8 cellular contexts compared by ENCODE assay signal in genomic region chr7:143289421-143289820, GRCh38. TPM values are rescaled to one million over a fixed set of nuclear protein-coding genes. Genes with fewer than 3 reads are reported as not detected.
DNase-seq lines count a peak whose midpoint lies in the region; ATAC-seq, FAIRE-seq and TF ChIP-seq lines count a peak whose summit lies in the region.

No MANE protein-coding gene starts in this region.

- H3K27me3 ChIP-seq in BLaER1: no peaks in the 10 kb centered on the region
- no peaks in the 10 kb centered on the region for H3K27me3 ChIP-seq in GM12878 (replicated peaks in 1 of 2; ENCODE audit: control insufficient read depth in 2 of 2, insufficient read depth in 2 of 2, low read length in 1 of 2)

- TF ChIP-seq CTCF in GM12878 (IDR thresholded peaks at IDR 0.05 in 2 of 3, conservative IDR thresholded peaks at IDR 0.05 in 1 of 3; ENCODE audit: control insufficient read depth in 2 of 3, extremely low read depth in 1 of 3, insufficient read depth in 1 of 3, low read depth in 3 of 3, low read length in 3 of 3): no peak

- H4K20me1 ChIP-seq in BLaER1 (peaks cover 53% of the 10 kb centered on the region), GM12878 (ENCODE audit: control insufficient read depth, insufficient read depth) (no peaks in the 10 kb centered on the region)

- intact Hi-C loops in GM12878 (cut with micrococcal nuclease; ENCODE audit: unreplicated experiment): loop anchor here (2.0 kb wide), 2 partner anchors 27 to 91 kb away; partner anchors contain the start of genes GSTK1 and ZYX

- H2AFZ ChIP-seq in GM12878 (ENCODE audit: control insufficient read depth, low read depth, low read length): peak overlapping the region; percentile 2; the same call in 1 of the 2 replicates

- DNase-seq in Jurkat, Clone E6-1 (ENCODE audit: low read depth, low spot score): no peak
- DNase-seq in GM12878 (ENCODE audit: low read depth, low spot score) (no peak), myocyte (ENCODE audit: low read depth) (peak; percentile 9), AG20443 (ENCODE audit: low spot score) (no peak)
- no peak for DNase-seq in stimulated activated CD4-positive, alpha-beta T cell treated with anti-CD3 and anti-CD28 coated beads, Interleukin-4, amount 100 ng/mL, for 24 hours

- no peak for TF ChIP-seq EP300 in GM12878 (IDR thresholded peaks at IDR 0.05; ENCODE audit: borderline replicate concordance in 1 of 2, control insufficient read depth in 1 of 2, low read depth in 2 of 2, low read length in 2 of 2)

- 0 out of 3 replicates have a peak, but pooled peaks have one; percentile 2 for ATAC-seq in GM12878
- ATAC-seq in HG02623 (IDR thresholded peaks at IDR 0.05; ENCODE audit: unreplicated experiment): no peak
- ATAC-seq in HG03159 (IDR thresholded peaks at IDR 0.05; ENCODE audit: unreplicated experiment): no peak

- H3K4me2 ChIP-seq in BLaER1 (peak overlapping the region; percentile 92), GM12878 (ENCODE audit: control insufficient read depth, insufficient read depth) (peak overlapping the region; percentile 85)

- H3K27ac ChIP-seq in BLaER1 (peak overlapping the region; percentile 99), GM12878 (ENCODE audit: control insufficient read depth, insufficient read depth) (peak overlapping the region; percentile 92)

- H3K4me3 ChIP-seq in BLaER1: peak overlapping the region; percentile 95
- peak overlapping the region; percentile 97 for H3K4me3 ChIP-seq in Jurkat, Clone E6-1 (ENCODE audit: low read length)
- H3K4me3 ChIP-seq in GM12878: peak overlapping the region; percentile 78

- no peak for TF ChIP-seq RAD21 in GM12878 (IDR thresholded peaks at IDR 0.05; ENCODE audit: insufficient read depth, low read depth, low read length)

- SMC1A ChIA-PET in GM12878 (lab: Charles Lee; ENCODE audit: uncharacterized antibody, unreplicated experiment): interaction anchor here (0.6 to 1.8 kb wide), 8 partner anchors 19 to 125 kb away, joined by 3 to 7 read pairs (median 4); partner anchors contain the start of gene GSTK1

- POLR2A ChIA-PET in GM12878 (lab: Charles Lee): interaction anchor here (1.1 kb wide), 2 partner anchors 10 to 26 kb away, joined by 3 to 5 read pairs; partner anchors contain the start of gene GSTK1

- no peak for FAIRE-seq in GM12878 (lab: Jason Lieb, UNC)

- H3K9ac ChIP-seq in BLaER1: peak overlapping the region; percentile 98
- peak overlapping the region; percentile 85 for H3K9ac ChIP-seq in GM12878 (ENCODE audit: control insufficient read depth, insufficient read depth, low read length)

- in situ Hi-C loops in GM12878 (cut with MboI): no loop called here

- CTCF ChIA-PET in GM12878 (lab: Yijun Ruan, JAX): interaction anchor here (0.8 to 2.9 kb wide), 5 partner anchors 9 to 49 kb away, joined by 3 to 17 read pairs (median 3); no protein-coding TSS in a partner anchor

- 23% methylated on average over 6 of the region's 6 CpGs for WGBS in GM12878 (ENCODE audit: insufficient coverage, insufficient replicate concordance, low lambda C conversion rate, missing lambda C conversion rate)

- no peak for TF ChIP-seq POLR2A in GM12878 (IDR thresholded peaks at IDR 0.05; ENCODE audit: low read depth, low read length)

- H3K4me1 ChIP-seq in BLaER1 (peaks cover 29% of the 10 kb centered on the region), GM12878 (ENCODE audit: control insufficient read depth, insufficient read depth, low read length) (0 out of 2 replicates have a peak, but pooled peaks cover 3% of the 10 kb centered on the region)

- peaks cover 35% of the 10 kb centered on the region for H3K79me2 ChIP-seq in GM12878 (ENCODE audit: control insufficient read depth, insufficient read depth, low read length)

- H3K9me3 ChIP-seq in BLaER1 (peaks cover 8% of the 10 kb centered on the region; the same call in 1 of the 2 replicates), GM12878 (replicated peaks; ENCODE audit: control insufficient read depth, insufficient read depth, low read length) (no peaks in the 10 kb centered on the region; the same call in 2 of the 3 replicates)

- no TSS peak for BruUV-seq in GM12878 (replicated peaks; lab: Mats Ljungman, UMichigan)

- RAD21 ChIA-PET in GM12878 (lab: Charles Lee; ENCODE audit: unreplicated experiment): interaction anchor here (0.6 to 0.8 kb wide), 2 partner anchors 26 to 281 kb away, joined by 4 to 5 read pairs; partner anchors contain the start of gene GSTK1

- peaks cover 43% of the 10 kb centered on the region for H3K36me3 ChIP-seq in BLaER1
- H3K36me3 ChIP-seq in GM12878 (ENCODE audit: control insufficient read depth in 2 of 2, insufficient read depth in 2 of 2, low read length in 1 of 2): peaks cover 9 to 13% of the 10 kb centered on the region in 2 experiments

RNA-seq across cellular contexts. Expression of gene CASP2, which starts 1.3 kb away (rescaled TPM):
- polyA plus RNA-seq in Jurkat, Clone E6-1 (2012; ENCODE audit: insufficient read depth, insufficient read length): 21.1 TPM
- total RNA-seq in GM12878 (2013; cell fraction: nucleolus; rRNA removed): 35.5 and 39.3 TPM in 2 replicates
- total RNA-seq in GM12878 (2014; rRNA removed) (20.2 and 20.9 TPM in 2 replicates), GM12878 (2014; rRNA removed; fragmentation: Illumina TruSeq; extraction: Trizol) (14.1 and 14.2 TPM in 2 replicates), GM12878 (2021) (56.1 and 60.4 TPM in 2 replicates), myocyte (6.0 and 8.8 TPM in 2 replicates)
- polyA plus RNA-seq in GM12878 (2011; ENCODE audit: low read depth): 18.0 TPM
- polyA plus RNA-seq in GM12878 (2011; rRNA removed) (19.6 and 33.5 TPM in 2 replicates), GM12878 (2014; fragmentation: Illumina TruSeq; extraction: Trizol) (35.9 and 36.1 TPM in 2 replicates), GM12878 (2014; fragmentation: Nextera tagmentation; extraction: Ambion mirVana) (10 to 100 TPM; 12.1 to 17.4 TPM), GM12878 (2014; rRNA removed) (21.0 and 22.3 TPM in 2 replicates), GM12878 (2016; fragmentation: Nextera tagmentation; extraction: Ambion mirVana) (10 to 100 TPM; 30.1 to 34.1 TPM)
- polyA plus RNA-seq in GM12878 (2011; cell fraction: cytosol; rRNA removed): 28.9 and 30.0 TPM in 2 replicates
- 28.2 and 35.4 TPM in 2 replicates for polyA plus RNA-seq in GM12878 (2011; cell fraction: nucleus; rRNA removed)
- polyA plus RNA-seq in GM12878 (2012): 17.0 and 18.4 TPM in 2 replicates
- 84.9 and 89.5 TPM in 2 replicates for polyA minus RNA-seq in GM12878 (2011; rRNA and poly(A)+ RNA removed)
- polyA minus RNA-seq in GM12878 (2011; cell fraction: cytosol; rRNA and poly(A)+ RNA removed): 26.5 and 27.5 TPM in 2 replicates
- 17.5 and 29.6 TPM in 2 replicates for polyA minus RNA-seq in GM12878 (2011; cell fraction: nucleus; rRNA and poly(A)+ RNA removed)
- polyA plus RNA-seq in myocyte (2012): 10.3 TPM

RNA-seq across cellular contexts. Expression of gene TMEM139, which starts 4.7 kb away (rescaled TPM):
- 2.2 TPM for polyA plus RNA-seq in Jurkat, Clone E6-1 (2012; ENCODE audit: insufficient read depth, insufficient read length)
- not detected in 2 replicates for total RNA-seq in GM12878 (2013; cell fraction: nucleolus; rRNA removed)
- total RNA-seq in GM12878 (2014; rRNA removed) (not detected in 2 replicates), GM12878 (2014; rRNA removed; fragmentation: Illumina TruSeq; extraction: Trizol) (0.31 TPM in 1 of 2 replicates, not detected in the other), GM12878 (2021) (not detected in 2 replicates), myocyte (0.29 TPM in 1 of 2 replicates, not detected in the other)
- 0.39 TPM for polyA plus RNA-seq in GM12878 (2011; ENCODE audit: low read depth)
- polyA plus RNA-seq in GM12878 (2011; rRNA removed) (not detected in 2 replicates), GM12878 (2014; fragmentation: Illumina TruSeq; extraction: Trizol) (not detected in 2 replicates), GM12878 (2014; fragmentation: Nextera tagmentation; extraction: Ambion mirVana) (not detected), GM12878 (2014; rRNA removed) (not detected in 2 replicates), GM12878 (2016; fragmentation: Nextera tagmentation; extraction: Ambion mirVana) (not detected)
- 0.12 TPM in 1 of 2 replicates, not detected in the other for polyA plus RNA-seq in GM12878 (2011; cell fraction: cytosol; rRNA removed)
- polyA plus RNA-seq in GM12878 (2011; cell fraction: nucleus; rRNA removed): 0.06 TPM in 1 of 2 replicates, not detected in the other
- 0.08 and 0.45 TPM in 2 replicates for polyA plus RNA-seq in GM12878 (2012)
- not detected in 2 replicates for polyA minus RNA-seq in GM12878 (2011; rRNA and poly(A)+ RNA removed)
- 2.3 and 3.1 TPM in 2 replicates for polyA minus RNA-seq in GM12878 (2011; cell fraction: cytosol; rRNA and poly(A)+ RNA removed)
- 0.24 TPM in 1 of 2 replicates, not detected in the other for polyA minus RNA-seq in GM12878 (2011; cell fraction: nucleus; rRNA and poly(A)+ RNA removed)
- 0.57 TPM for polyA plus RNA-seq in myocyte (2012)

RNA-seq across cellular contexts. Expression of gene GSTK1, which starts 26.2 kb away (rescaled TPM):
- polyA plus RNA-seq in Jurkat, Clone E6-1 (2012; ENCODE audit: insufficient read depth, insufficient read length): 120 TPM
- 74.2 and 75.8 TPM in 2 replicates for total RNA-seq in GM12878 (2013; cell fraction: nucleolus; rRNA removed)
- total RNA-seq in GM12878 (2014; rRNA removed) (116 and 122 TPM in 2 replicates), GM12878 (2014; rRNA removed; fragmentation: Illumina TruSeq; extraction: Trizol) (76.2 and 78.8 TPM in 2 replicates), GM12878 (2021) (80.7 and 80.9 TPM in 2 replicates), myocyte (162 and 208 TPM in 2 replicates)
- 64.7 TPM for polyA plus RNA-seq in GM12878 (2011; ENCODE audit: low read depth)
- polyA plus RNA-seq in GM12878 (2011; rRNA removed) (80.2 and 104 TPM in 2 replicates), GM12878 (2014; fragmentation: Illumina TruSeq; extraction: Trizol) (96.8 and 136 TPM in 2 replicates), GM12878 (2014; fragmentation: Nextera tagmentation; extraction: Ambion mirVana) (100 to 1,000 TPM; 143 to 166 TPM), GM12878 (2014; rRNA removed) (154 and 159 TPM in 2 replicates), GM12878 (2016; fragmentation: Nextera tagmentation; extraction: Ambion mirVana) (100 to 1,000 TPM; 122 to 132 TPM)
- polyA plus RNA-seq in GM12878 (2011; cell fraction: cytosol; rRNA removed): 138 and 146 TPM in 2 replicates
- polyA plus RNA-seq in GM12878 (2011; cell fraction: nucleus; rRNA removed): 162 and 197 TPM in 2 replicates
- 92.5 and 97.4 TPM in 2 replicates for polyA plus RNA-seq in GM12878 (2012)
- polyA minus RNA-seq in GM12878 (2011; rRNA and poly(A)+ RNA removed): 55.9 and 82.6 TPM in 2 replicates
- 25.7 and 29.0 TPM in 2 replicates for polyA minus RNA-seq in GM12878 (2011; cell fraction: cytosol; rRNA and poly(A)+ RNA removed)
- polyA minus RNA-seq in GM12878 (2011; cell fraction: nucleus; rRNA and poly(A)+ RNA removed): 28.3 and 38.9 TPM in 2 replicates
- 145 TPM for polyA plus RNA-seq in myocyte (2012)

RNA-seq across cellular contexts. Expression of gene CLCN1, which starts 26.5 kb away (rescaled TPM):
- not detected for polyA plus RNA-seq in Jurkat, Clone E6-1 (2012; ENCODE audit: insufficient read depth, insufficient read length)
- not detected in 2 replicates for total RNA-seq in GM12878 (2013; cell fraction: nucleolus; rRNA removed)
- total RNA-seq in GM12878 (2014; rRNA removed) (not detected in 2 replicates), GM12878 (2014; rRNA removed; fragmentation: Illumina TruSeq; extraction: Trizol) (not detected in 2 replicates), GM12878 (2021) (not detected in 2 replicates), myocyte (not detected in 2 replicates)
- polyA plus RNA-seq in GM12878 (2011; ENCODE audit: low read depth): not detected
- polyA plus RNA-seq in GM12878 (2011; rRNA removed) (not detected in 2 replicates), GM12878 (2014; fragmentation: Illumina TruSeq; extraction: Trizol) (not detected in 2 replicates), GM12878 (2014; fragmentation: Nextera tagmentation; extraction: Ambion mirVana) (not detected), GM12878 (2014; rRNA removed) (0.04 TPM in 1 of 2 replicates, not detected in the other), GM12878 (2016; fragmentation: Nextera tagmentation; extraction: Ambion mirVana) (under 1 TPM in 1 of 2 experiments, not detected in 1; 0.30 TPM)
- polyA plus RNA-seq in GM12878 (2011; cell fraction: cytosol; rRNA removed): not detected in 2 replicates
- not detected in 2 replicates for polyA plus RNA-seq in GM12878 (2011; cell fraction: nucleus; rRNA removed)
- polyA plus RNA-seq in GM12878 (2012): not detected in 2 replicates
- polyA minus RNA-seq in GM12878 (2011; rRNA and poly(A)+ RNA removed): not detected in 2 replicates
- not detected in 2 replicates for polyA minus RNA-seq in GM12878 (2011; cell fraction: cytosol; rRNA and poly(A)+ RNA removed)
- polyA minus RNA-seq in GM12878 (2011; cell fraction: nucleus; rRNA and poly(A)+ RNA removed): not detected in 2 replicates
- polyA plus RNA-seq in myocyte (2012): not detected
